ENCODE assay signal across 8 cellular contexts in the genomic region with DNA sequence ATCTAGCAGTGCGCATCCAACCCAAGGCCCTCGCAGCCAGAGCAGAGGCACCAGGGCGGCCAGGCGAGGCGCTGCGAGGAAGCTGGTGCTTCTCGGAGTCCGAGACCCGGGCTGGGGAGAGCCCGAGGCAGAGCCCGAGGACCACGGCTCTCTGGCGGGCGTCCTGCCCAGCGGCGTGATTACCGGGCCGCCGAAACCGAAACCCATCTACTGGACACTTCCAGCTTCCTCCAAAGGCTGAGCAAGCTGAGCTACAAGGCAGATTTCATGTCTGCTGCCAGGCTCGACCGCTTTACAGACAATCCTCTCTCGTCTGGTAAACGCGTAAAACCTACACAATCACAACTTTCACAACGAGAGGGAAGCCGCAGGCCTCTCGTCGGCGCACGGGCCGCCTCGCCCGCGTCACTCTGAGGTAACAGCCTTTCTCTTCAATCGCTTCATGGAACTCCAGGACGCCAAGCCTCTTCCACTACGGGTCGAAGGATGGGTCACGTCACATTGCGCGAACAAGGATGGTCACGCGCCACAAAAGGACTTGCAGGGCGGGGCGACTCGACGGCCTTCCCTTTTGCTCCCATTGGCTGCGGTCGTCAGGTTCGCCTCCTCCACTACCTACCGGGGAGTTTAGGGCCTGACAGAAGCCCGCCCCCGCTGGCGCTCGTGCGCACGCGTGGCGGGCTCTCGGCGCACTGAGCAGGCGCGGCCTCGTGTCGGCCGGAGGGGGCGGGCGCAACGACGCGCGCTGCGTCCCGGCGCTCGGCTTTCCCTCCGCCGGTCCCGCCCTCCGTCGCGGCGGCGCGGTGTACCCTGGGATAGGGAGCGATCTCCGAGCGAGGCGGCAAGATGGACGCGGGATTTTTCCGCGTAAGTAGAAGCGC. TPM values are rescaled to one million over a fixed set of nuclear protein-coding genes. Genes with fewer than 3 reads are reported as not detected.
A peak's percentile ranks its signal among the peaks of the same experiment; 100 is the strongest.
DNase-seq lines count a peak whose midpoint lies in the region; ATAC-seq, FAIRE-seq and TF ChIP-seq lines count a peak whose summit lies in the region.

Gene SRRM1, plus strand, starts transcription at position 822 of the 881 bp plus-strand sequence. Its CDS starts 25 bp downstream, at position 847.

- H3K27me3 ChIP-seq in BJ (ENCODE audit: control insufficient read depth, insufficient read depth, low read length), result no peaks in the 10 kb centered on the region
- H3K27me3 ChIP-seq in colonic mucosa, result no peaks in the 10 kb centered on the region

- peak; percentile 86 for ATAC-seq in HG03457 (IDR thresholded peaks at IDR 0.05; ENCODE audit: unreplicated experiment)

- DNase-seq in BJ (ENCODE audit: low read depth), result peak; percentile 100
- DNase-seq in GM19239 (ENCODE audit: insufficient read length, low spot score), result peak; percentile 91
- peak; percentile 98 to 99 for DNase-seq in NCI-H526 (lab: John Stamatoyannopoulos, UW)
- peak; percentile 99 for DNase-seq in activated CD4-positive, alpha-beta T cell treated with anti-CD3 and anti-CD28 coated beads for 48 hours
- DNase-seq in colonic mucosa, result peak; percentile 99
- peak; percentile 100 for DNase-seq in kidney tubule cell (ENCODE audit: low spot score)
- peak; percentile 91 to 99 (median 96) for DNase-seq in stimulated activated CD4-positive, alpha-beta T cell treated with anti-CD3 and anti-CD28 coated beads, Interleukin-1b, Interleukin-23, amount 100 ng/mL, for 24 hours (ENCODE audit: low read depth in 4 of 4, low spot score in 1 of 4)

- H3K4me3 ChIP-seq in BJ (ENCODE audit: low read depth, low read length) (peak within 1 kb of the TSS; percentile 97), colonic mucosa (peak within 1 kb of the TSS; percentile 77)

- TF ChIP-seq CTCF in BJ (IDR thresholded peaks at IDR 0.05; ENCODE audit: insufficient read depth, low read depth, low read length) (peak; percentile 24), colonic mucosa (IDR thresholded peaks at IDR 0.05) (no peak)

- no peaks in the 10 kb centered on the region for H3K4me1 ChIP-seq in colonic mucosa

- H3K9me3 ChIP-seq in colonic mucosa, result no peaks in the 10 kb centered on the region

- intact Hi-C loops in colonic mucosa (cut with DNase I), result no loop called here

- peak; percentile 99 for FAIRE-seq in GM19239 (lab: Jason Lieb, UNC)

- POLR2A ChIA-PET in BJ (lab: Charles Lee), result interaction anchor here (0.5 kb wide), 1 partner anchor 124 kb away, joined by 3 read pairs; no protein-coding TSS in a partner anchor

- peak within 1 kb of the TSS; percentile 95 for H3K9ac ChIP-seq in colonic mucosa (ENCODE audit: low read depth in 2 of 2, low read length in 2 of 2)

- H3K27ac ChIP-seq in colonic mucosa, result peak within 1 kb of the TSS; percentile 98

- CTCF ChIA-PET in BJ (lab: Yijun Ruan, JAX), result interaction anchor here (1.2 to 2.9 kb wide), 3 partner anchors 55 to 444 kb away, joined by 4 to 10 read pairs (median 8); no protein-coding TSS in a partner anchor

- H3K36me3 ChIP-seq in BJ (ENCODE audit: control insufficient read depth, insufficient read depth, low read length) (peaks cover 4% of the 10 kb centered on the region), colonic mucosa (peaks cover 10% of the 10 kb centered on the region)

RNA-seq across cellular contexts. Expression of gene SRRM1, which starts in this region (rescaled TPM):
- polyA plus RNA-seq in BJ (2011; rRNA removed), result 47.5 and 50.4 TPM in 2 replicates
- 33.1 and 37.6 TPM in 2 replicates for polyA minus RNA-seq in BJ (2011; rRNA and poly(A)+ RNA removed)
- total RNA-seq in colonic mucosa, result 100 to 1,000 TPM; 110 to 147 TPM

Comparison
In these comparisons a context has a peak if more than half of its experiments do, and no peak if none do; other contexts are left out.
1. Peak in every context shown above with its lines: DNase-seq, ATAC-seq, H3K4me3 ChIP-seq and H3K27ac ChIP-seq.